In the genomic region with DNA sequence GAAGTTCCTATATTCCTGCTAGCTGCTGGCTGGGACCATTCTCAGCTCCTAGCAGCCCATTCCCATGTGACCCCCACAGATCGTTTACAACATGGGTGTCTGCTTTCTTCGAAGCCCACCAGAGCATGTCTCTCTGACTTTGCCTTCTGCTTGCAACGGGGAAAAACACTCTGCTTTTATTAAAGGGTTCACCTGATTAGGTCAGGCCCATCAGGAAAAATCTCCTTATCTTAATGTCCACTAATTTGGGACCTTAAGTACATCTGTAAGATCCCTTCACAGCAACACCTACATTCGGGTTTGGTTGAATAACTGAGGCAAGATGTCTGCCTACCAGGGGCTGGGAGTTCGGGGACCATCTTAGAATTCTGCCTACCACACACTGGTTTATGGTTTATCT, we compare ENCODE assay signal across 28 cellular contexts.
"Had no signal": no experiment of that assay in that cellular context is flagged by ENCODE, and none has a peak within 500 bp of the region (broad histone marks: within the 10 kb centered on the region; RNA-seq: fewer than 3 reads in every experiment).

No MANE protein-coding gene starts in this region.

- H3K4me3 Mint-ChIP-seq: dendritic cell treated with granulocyte-macrophage colony-stimulating factor and Interleukin-4, amounts not matched to agents 40 ng/mL and 50 ng/mL, for 4 days; effector memory CD8-positive, alpha-beta T cell; endodermal cell had no signal

- H3K27me3 ChIP-seq: colonic mucosa, dorsolateral prefrontal cortex, esophagus muscularis mucosa, esophagus squamous epithelium, foreskin keratinocyte, gastrocnemius medialis, gastroesophageal sphincter, heart left ventricle, heart right ventricle had no signal

- H3K4me3 ChIP-seq: colonic mucosa, coronary artery, dorsolateral prefrontal cortex, esophagus muscularis mucosa, esophagus squamous epithelium, gastrocnemius medialis, gastroesophageal sphincter, heart left ventricle, heart right ventricle had no signal

- H3K27ac Mint-ChIP-seq: dendritic cell treated with granulocyte-macrophage colony-stimulating factor and Interleukin-4, amounts not matched to agents 40 ng/mL and 50 ng/mL, for 4 days; effector memory CD8-positive, alpha-beta T cell; endodermal cell had no signal

- H3K4me1 ChIP-seq: colonic mucosa, gastrocnemius medialis, heart right ventricle had no signal

- H3K9me3 ChIP-seq: colonic mucosa, esophagus muscularis mucosa, esophagus squamous epithelium, gastrocnemius medialis, gastroesophageal sphincter had no signal

- ATAC-seq: effector memory CD8-positive, alpha-beta T cell; esophagus mucosa; foreskin keratinocyte; gastrocnemius medialis; gastroesophageal sphincter; heart left ventricle; heart right ventricle had no signal

- H3K27ac ChIP-seq: colonic mucosa, coronary artery, dorsolateral prefrontal cortex, esophagus muscularis mucosa, esophagus squamous epithelium, foreskin keratinocyte, gastrocnemius medialis, gastroesophageal sphincter, heart left ventricle, heart right ventricle had no signal

- H3K36me3 ChIP-seq: colonic mucosa, esophagus muscularis mucosa, esophagus squamous epithelium, gastrocnemius medialis, gastroesophageal sphincter, heart left ventricle, heart right ventricle had no signal

- FAIRE-seq: colon, endometrium, endothelial cell of umbilical vein, frontal cortex had no signal

- DNase-seq: colonic mucosa; cortex of kidney; dermis blood vessel endothelial cell; dorsolateral prefrontal cortex; effector CD4-positive, alpha-beta T cell; effector CD8-positive, alpha-beta T cell; effector memory CD4-positive, alpha-beta T cell; effector memory CD8-positive, alpha-beta T cell; endodermal cell; erythroblast; esophagus squamous epithelium; foreskin fibroblast; foreskin keratinocyte; foreskin melanocyte; gastrocnemius medialis; glutamatergic neuron; head of caudate nucleus; heart left ventricle; heart right ventricle had no signal
